Comparison of ENCODE assay signal across 11 cellular contexts in the genomic region with DNA sequence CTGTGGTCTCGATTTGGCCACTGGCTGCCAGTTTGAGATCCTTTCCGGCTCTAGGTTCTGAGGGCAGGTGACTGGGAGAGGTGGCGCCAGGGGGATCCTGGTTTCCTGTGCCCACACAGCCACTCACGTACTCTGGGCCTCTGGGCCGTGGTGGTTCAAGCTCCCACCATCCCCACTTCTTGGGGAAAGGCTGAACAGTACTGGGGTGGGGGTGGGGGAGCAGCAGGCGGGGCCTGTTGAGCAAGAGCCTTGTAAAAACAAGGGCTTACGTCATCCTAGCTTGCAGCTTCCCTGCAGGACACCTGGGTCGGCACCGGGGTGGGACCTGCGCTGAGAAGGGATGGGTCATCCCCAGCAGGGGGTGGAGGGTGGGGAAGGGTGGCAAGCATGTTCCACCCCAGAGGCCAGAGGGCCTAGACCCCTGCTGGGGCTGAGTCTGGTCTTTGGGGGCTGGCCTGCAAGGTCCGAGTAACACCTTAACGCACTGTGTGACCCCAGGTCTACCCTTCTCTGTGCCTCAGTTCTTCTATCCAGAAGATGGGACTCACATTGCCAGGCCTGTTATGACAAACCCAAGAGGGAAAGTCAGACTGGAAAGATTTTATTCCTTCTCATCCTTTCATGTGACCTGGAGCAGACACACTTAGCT. TPM values are rescaled to one million over a fixed set of nuclear protein-coding genes. Genes with fewer than 3 reads are reported as not detected.
DNase-seq lines count a peak whose midpoint lies in the region; ATAC-seq and TF ChIP-seq lines count a peak whose summit lies in the region.
"Had no signal": no experiment of that assay in that cellular context is flagged by ENCODE, and none has a peak within 500 bp of the region (broad histone marks: within the 10 kb centered on the region; RNA-seq: fewer than 3 reads in every experiment).

No MANE protein-coding gene starts in this region.

- no peaks in the 10 kb centered on the region for H3K9me3 ChIP-seq in ascending aorta

- DNase-seq in SKM-1 treated with dmso at 0.1 percent for 144 hours (lab: John Stamatoyannopoulos, UW; ENCODE audit: unreplicated experiment) (peak; percentile 36), SKM-1 (lab: John Stamatoyannopoulos, UW; ENCODE audit: unreplicated experiment) (no peak), ascending aorta (ENCODE audit: low spot score in 2 of 2) (no peak), left colon (peak; percentile 43 to 73), ureter (ENCODE audit: low spot score) (peak; percentile 58), foreskin keratinocyte (no peak), SHP77 treated with DMSO at 0.1 percent for 48 hours (lab: John Stamatoyannopoulos, UW) (no peak), NAMALWA (ENCODE audit: low spot score) (no peak)
- DNase-seq: NCI-H1048, T-helper 2 cell had no signal

- no peak overlapping the region for H3K4me3 ChIP-seq in ascending aorta

- no peaks in the 10 kb centered on the region for H3K27me3 ChIP-seq in ascending aorta
- no peaks in the 10 kb centered on the region for H3K27me3 ChIP-seq in foreskin keratinocyte

- ATAC-seq in left colon (peak; percentile 20), foreskin keratinocyte (no peak)
- ATAC-seq: activated T-helper 17 cell treated with anti-CD3 and anti-CD28 coated beads, Interleukin-2, amount 50 U/mL, for 72 hours had no signal

- TF ChIP-seq CTCF in ascending aorta (IDR thresholded peaks at IDR 0.05) (no peak), foreskin keratinocyte (conservative IDR thresholded peaks at IDR 0.05) (no peak)

- intact Hi-C loops in ascending aorta (cut with DNase I) (loop anchor here (2.0 to 10.0 kb wide), 2 partner anchors 393 to 547 kb away; a partner anchor contains a TSS), left colon (cut with DNase I, micrococcal nuclease) (loop anchor here (2.0 to 10.0 kb wide), 4 partner anchors 273 to 390 kb away; no protein-coding TSS in a partner anchor)

- peaks cover under 1 to 6% of the 10 kb centered on the region in 2 donors for H3K36me3 ChIP-seq in ascending aorta

- H3K27ac ChIP-seq in ascending aorta: peak overlapping the region; percentile 28 to 52
- no peak overlapping the region for H3K27ac ChIP-seq in foreskin keratinocyte

- H3K4me1 ChIP-seq in ascending aorta (peaks cover 4 to 9% of the 10 kb centered on the region in 2 donors), foreskin keratinocyte (no peaks in the 10 kb centered on the region)

RNA-seq across cellular contexts. Expression of a gene that starts 3.1 kb away (rescaled TPM):
- total RNA-seq in ascending aorta (360 TPM), left colon (10 to 100 TPM; 30.2 to 42.7 TPM), ureter (59.3 TPM), foreskin keratinocyte (24.1 and 25.7 TPM in 2 replicates)
- polyA plus RNA-seq in foreskin keratinocyte: 31.9 and 32.3 TPM in 2 replicates

RNA-seq across cellular contexts. Expression of a gene that starts 34.0 kb away (rescaled TPM):
- 23.9 TPM for total RNA-seq in ascending aorta
- total RNA-seq in left colon: 10 to 100 TPM; 21.4 to 29.6 TPM
- 31.3 TPM for total RNA-seq in ureter
- total RNA-seq in foreskin keratinocyte: 58.2 and 67.4 TPM in 2 replicates
- 57.0 and 65.6 TPM in 2 replicates for polyA plus RNA-seq in foreskin keratinocyte

Comparison
In these comparisons a context has a peak if more than half of its experiments do, and no peak if none do; other contexts are left out.
1. DNase-seq: peak in SKM-1 treated with dmso at 0.1 percent for 144 hours (single experiment), left colon (2 of 2) and ureter (single experiment); none in SKM-1 (single experiment), ascending aorta (0 of 2), foreskin keratinocyte (0 of 2), SHP77 treated with DMSO at 0.1 percent for 48 hours (single experiment) and NAMALWA (single experiment).